ENCODE assay signal across 30 cellular contexts in the genomic region with DNA sequence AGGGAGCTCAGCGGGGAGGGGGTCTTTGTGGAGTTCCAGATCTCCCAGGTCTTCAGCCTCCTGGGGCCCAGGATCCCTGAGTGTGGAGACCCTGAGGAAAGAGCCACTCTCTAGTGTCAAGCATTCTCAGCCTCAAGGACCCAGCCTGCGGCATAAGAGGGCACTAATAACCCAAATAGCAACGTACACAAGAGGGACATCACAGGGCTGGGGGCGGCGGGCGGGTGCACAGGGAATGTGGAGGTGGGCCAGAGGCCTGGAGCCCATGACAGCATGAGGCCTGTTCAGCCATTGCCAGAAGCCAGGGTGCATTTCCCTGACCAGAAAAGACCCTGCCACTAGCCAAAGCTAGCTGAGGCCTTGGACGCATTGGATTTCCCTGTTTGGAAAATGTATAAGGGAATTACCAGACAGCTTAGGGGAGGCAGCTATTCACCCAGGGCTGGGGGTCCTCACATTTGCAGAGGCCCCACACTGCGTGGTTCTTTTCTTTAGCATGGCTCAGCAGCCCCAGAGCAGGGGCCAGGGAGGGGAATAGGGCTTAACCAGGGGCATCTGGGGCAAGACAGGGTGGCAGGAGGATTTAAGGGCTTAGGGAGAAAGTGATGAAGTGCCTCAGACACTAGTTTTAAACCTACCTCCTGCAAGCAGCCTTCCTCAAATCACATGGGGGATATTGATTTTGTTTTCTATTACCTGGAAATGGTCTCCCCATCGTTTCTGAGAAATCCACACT. TPM values are rescaled to one million over a fixed set of nuclear protein-coding genes. Genes with fewer than 3 reads are reported as not detected.
A peak's percentile ranks its signal among the peaks of the same experiment; 100 is the strongest.
DNase-seq lines count a peak whose midpoint lies in the region; ATAC-seq, FAIRE-seq and TF ChIP-seq lines count a peak whose summit lies in the region.
"Had no signal": no experiment of that assay in that cellular context is flagged by ENCODE, and none has a peak within 500 bp of the region (broad histone marks: within the 10 kb centered on the region; RNA-seq: fewer than 3 reads in every experiment).

No MANE protein-coding gene starts in this region.

- H3K4me3 Mint-ChIP-seq in CD14-positive monocyte, result no peak overlapping the region
- H3K4me3 Mint-ChIP-seq: CD4-positive, CD25-positive, alpha-beta regulatory T cell had no signal

- DNase-seq in CD14-positive monocyte (ENCODE audit: low spot score), result no peak
- DNase-seq in RWPE2 (ENCODE audit: low spot score), result peak; percentile 26
- peak; percentile 35 for DNase-seq in kidney
- no peak for DNase-seq in trophoblast cell
- DNase-seq in NOMO-1 (lab: John Stamatoyannopoulos, UW; ENCODE audit: unreplicated experiment in 2 of 2), result no peak
- DNase-seq in omental fat pad (ENCODE audit: low spot score), result no peak
- no peak for DNase-seq in mucosa of gallbladder (ENCODE audit: low spot score)
- DNase-seq: CD4-positive, CD25-positive, alpha-beta regulatory T cell; DMS153; DND-41; H7; Kasumi-1; MV-4-11; NCI-H1105; NCI-H1436 treated with DMSO at 0.1 percent for 48 hours; NCI-H187 treated with DMSO at 0.1 percent for 48 hours; NCI-H446; NCI-H524 treated with DMSO at 0.1 percent for 48 hours; NCI-H774; SHP77 treated with DMSO at 0.1 percent for 48 hours had no signal

- peak overlapping the region in 5 of 7 donors; percentile 82 to 93 (median 89) for H3K27ac Mint-ChIP-seq in CD14-positive monocyte
- H3K27ac Mint-ChIP-seq: CD4-positive, CD25-positive, alpha-beta regulatory T cell had no signal

- no peak overlapping the region for H2BK120ac ChIP-seq in trophoblast cell (ENCODE audit: insufficient read depth, low read length, poor library complexity)

- no peak for ATAC-seq in RWPE2 (ENCODE audit: low read depth)
- ATAC-seq in omental fat pad (ENCODE audit: low FRiP score), result no peak
- ATAC-seq in HG02571 (IDR thresholded peaks at IDR 0.05; ENCODE audit: unreplicated experiment), result no peak
- ATAC-seq: K562 had no signal

- H2BK5ac ChIP-seq in trophoblast cell (ENCODE audit: low read depth, low read length, poor library complexity), result peak overlapping the region; percentile 2

- no CpG with 5 or more reads among the region's 9 CpGs for WGBS in trophoblast cell (ENCODE audit: extremely low coverage, insufficient coverage, insufficient read length)

- no peak overlapping the region for H2AFZ ChIP-seq in trophoblast cell (ENCODE audit: insufficient read depth, low read length, poor library complexity)

- H3K4me2 ChIP-seq in trophoblast cell (ENCODE audit: low read length), result no peak overlapping the region

- intact Hi-C loops in CD14-positive monocyte (cut with micrococcal nuclease), result no loop called here
- intact Hi-C loops in kidney (cut with DNase I), result no loop called here

- H4K12ac ChIP-seq in trophoblast cell (ENCODE audit: low read depth, low read length), result no peak overlapping the region

- no peak overlapping the region for H4K8ac ChIP-seq in trophoblast cell (ENCODE audit: low read depth, low read length)

- H3K27ac ChIP-seq in RWPE2 (ENCODE audit: poor library complexity, severe bottlenecking) (no peak overlapping the region), kidney (ENCODE audit: low read depth in 2 of 2, low read length in 2 of 2) (no peak overlapping the region), trophoblast cell (ENCODE audit: low read depth, low read length) (no peak overlapping the region)
- H3K27ac ChIP-seq: RWPE1, SK-N-MC had no signal

- H3K4me3 ChIP-seq in RWPE2 (ENCODE audit: severe bottlenecking) (no peak overlapping the region), kidney (ENCODE audit: low read length in 2 of 2) (no peak overlapping the region), trophoblast cell (ENCODE audit: low read depth, low read length) (no peak overlapping the region)
- H3K4me3 ChIP-seq: K562, SK-N-MC had no signal

- TF ChIP-seq CTCF in CD14-positive monocyte (IDR thresholded peaks at IDR 0.05), result no peak
- no peak for TF ChIP-seq CTCF in RWPE2 (IDR thresholded peaks at IDR 0.05; ENCODE audit: poor library complexity, severe bottlenecking)
- no peak for TF ChIP-seq CTCF in kidney (IDR thresholded peaks at IDR 0.05; ENCODE audit: borderline replicate concordance, extremely low read depth, insufficient read depth)
- TF ChIP-seq CTCF in omental fat pad (IDR thresholded peaks at IDR 0.05), result no peak

- H3K27me3 ChIP-seq in RWPE2 (ENCODE audit: insufficient read depth, poor library complexity, severe bottlenecking) (no peaks in the 10 kb centered on the region), trophoblast cell (ENCODE audit: insufficient read depth, low read length) (no peaks in the 10 kb centered on the region)

- H3K4me1 Mint-ChIP-seq in CD14-positive monocyte, result peaks cover 48% of the 10 kb centered on the region
- H3K4me1 Mint-ChIP-seq: CD4-positive, CD25-positive, alpha-beta regulatory T cell had no signal

- no peaks in the 10 kb centered on the region for H3K79me2 ChIP-seq in trophoblast cell (ENCODE audit: control insufficient read depth, insufficient read depth, low read length, poor library complexity)

- H3K9ac ChIP-seq in kidney (ENCODE audit: low read length in 2 of 2), result no peak overlapping the region
- no peak overlapping the region for H3K9ac ChIP-seq in trophoblast cell (ENCODE audit: low read length)

- H3K9me3 ChIP-seq in RWPE2 (ENCODE audit: severe bottlenecking) (no peaks in the 10 kb centered on the region), kidney (ENCODE audit: control insufficient read depth in 1 of 2, low read length in 2 of 2) (no peaks in the 10 kb centered on the region), trophoblast cell (ENCODE audit: insufficient read depth, low read depth, low read length) (peaks cover 2% of the 10 kb centered on the region)

- peak overlapping the region; percentile 32 for H3K18ac ChIP-seq in trophoblast cell (ENCODE audit: low read length)

- H3K4ac ChIP-seq in trophoblast cell (ENCODE audit: low read depth, low read length), result no peak overlapping the region

- peaks cover 12 to 19% of the 10 kb centered on the region in 2 donors for H3K36me3 Mint-ChIP-seq in CD14-positive monocyte
- H3K36me3 Mint-ChIP-seq: CD4-positive, CD25-positive, alpha-beta regulatory T cell had no signal

- peaks cover 3% of the 10 kb centered on the region for H3K79me1 ChIP-seq in trophoblast cell (ENCODE audit: low read length)

- H3K4me1 ChIP-seq in RWPE2 (ENCODE audit: insufficient read depth, poor library complexity, severe bottlenecking), result no peaks in the 10 kb centered on the region
- H3K4me1 ChIP-seq in kidney (ENCODE audit: control insufficient read depth in 1 of 2, insufficient read depth in 1 of 2, low read depth in 1 of 2, low read length in 2 of 2), result no peaks in the 10 kb centered on the region
- peaks cover 2 to 9% of the 10 kb centered on the region in 2 experiments for H3K4me1 ChIP-seq in trophoblast cell (ENCODE audit: control insufficient read depth in 1 of 2, insufficient read depth in 2 of 2, low read length in 2 of 2)

- H3K9me3 Mint-ChIP-seq in CD14-positive monocyte, result peaks cover 0 to 2% (median 0%) of the 10 kb centered on the region in 7 donors

- H3K27me3 Mint-ChIP-seq in CD14-positive monocyte (ENCODE audit: low read depth in 3 of 3), result peaks cover 2 to 8% (median 2%) of the 10 kb centered on the region in 3 donors

- H2BK12ac ChIP-seq in trophoblast cell (ENCODE audit: low read length), result peak overlapping the region; percentile 17

- H3K23ac ChIP-seq in trophoblast cell (ENCODE audit: low read length), result no peak overlapping the region

- peak overlapping the region; percentile 39 for H4K91ac ChIP-seq in trophoblast cell (ENCODE audit: low read depth, low read length)

- H2AK5ac ChIP-seq in trophoblast cell (ENCODE audit: low read length), result peak overlapping the region; percentile 9

- no peaks in the 10 kb centered on the region for H3K36me3 ChIP-seq in RWPE2 (ENCODE audit: low read depth)
- H3K36me3 ChIP-seq in kidney (ENCODE audit: control insufficient read depth in 1 of 2, insufficient read depth in 2 of 2, low read length in 2 of 2), result no peaks in the 10 kb centered on the region
- no peaks in the 10 kb centered on the region for H3K36me3 ChIP-seq in trophoblast cell (ENCODE audit: control insufficient read depth in 1 of 2, insufficient read depth in 2 of 2, low read length in 2 of 2)

- no peak overlapping the region for H3K14ac ChIP-seq in trophoblast cell (ENCODE audit: low read length)

- FAIRE-seq in kidney (lab: Jason Lieb, UNC), result no peak
- FAIRE-seq: GM12892, GM19239, HTR-8/SVneo, K562 had no signal

RNA-seq across cellular contexts. Expression of a gene that starts 13.5 kb away (rescaled TPM):
- polyA plus RNA-seq in CD14-positive monocyte, result 1 to 10 TPM; 2.0 to 2.8 TPM
- 8.0 TPM for total RNA-seq in kidney
- polyA plus RNA-seq in kidney (ENCODE audit: insufficient read depth, low read depth, low replicate concordance), result 0.15 TPM
- polyA plus RNA-seq in trophoblast cell (2013), result 1.2 and 1.4 TPM in 2 replicates
- total RNA-seq in omental fat pad, result 1 to 10 TPM; 3.8 to 9.8 (median 8.2) TPM
- 14.0 TPM for total RNA-seq in mucosa of gallbladder
- total RNA-seq: A172; CD4-positive, CD25-positive, alpha-beta regulatory T cell; H7; M059J had no signal
- polyA plus RNA-seq: BJ; CD4-positive, CD25-positive, alpha-beta regulatory T cell; K562 had no signal

RNA-seq across cellular contexts. Expression of a gene that starts 22.9 kb away (rescaled TPM):
- under 1 TPM in 1 of 2 donors, not detected in 1; 0.46 TPM for polyA plus RNA-seq in CD14-positive monocyte
- total RNA-seq in kidney, result 0.19 TPM
- polyA plus RNA-seq in kidney (ENCODE audit: insufficient read depth, low read depth, low replicate concordance), result 0.24 TPM
- 0.30 and 0.39 TPM in 2 replicates for polyA plus RNA-seq in trophoblast cell (2013)
- under 1 TPM in 2 of 4 donors, not detected in 2; 0.09 to 0.12 TPM for total RNA-seq in omental fat pad
- total RNA-seq in mucosa of gallbladder, result 0.63 TPM
- total RNA-seq: A172; CD4-positive, CD25-positive, alpha-beta regulatory T cell; H7; M059J had no signal
- polyA plus RNA-seq: K562 had no signal

Comparison
In these comparisons a context has a peak if more than half of its experiments do, and no peak if none do; other contexts are left out.
1. DNase-seq: peak in RWPE2 (single experiment) and kidney (single experiment); none in CD14-positive monocyte (single experiment), trophoblast cell (0 of 2), NOMO-1 (0 of 2), omental fat pad (single experiment) and mucosa of gallbladder (single experiment).